In genomic region chr3:28739647-28740046, GRCh38 we compare ENCODE assay signal across 19 cellular contexts.
"Had no signal": no experiment of that assay in that cellular context is flagged by ENCODE, and none has a peak within 500 bp of the region (broad histone marks: within the 10 kb centered on the region; RNA-seq: fewer than 3 reads in every experiment).

No MANE protein-coding gene starts in this region.

- H3K4me2 ChIP-seq: SK-N-SH had no signal

- H3K9me3 ChIP-seq: SK-N-SH had no signal

- H3K9me2 ChIP-seq: SK-N-SH had no signal

- H3K9ac ChIP-seq: SK-N-SH had no signal

- ATAC-seq: Panc1 had no signal

- H3K27ac ChIP-seq: RWPE1 had no signal

- DNase-seq: KBM-7; MV-4-11; NCI-H1092; NCI-H1105 treated with DMSO at 0.1 percent for 48 hours; NCI-H1417 treated with DMSO at 0.1 percent for 48 hours; NCI-H146; NCI-H1694 treated with DMSO at 0.1 percent for 48 hours; NCI-H1930; NCI-H2081; NCI-H2107; NCI-H2227 treated with DMSO at 0.1 percent for 48 hours; NCI-H524; NCI-H774; NK-92 treated with Interleukin-12 subunit alpha and Interleukin-12 subunit beta, amount 100 ng/mL, for 24 hours; PC-3; SHP77; SK-N-SH had no signal
